12 cellular contexts compared by ENCODE assay signal in the genomic region with DNA sequence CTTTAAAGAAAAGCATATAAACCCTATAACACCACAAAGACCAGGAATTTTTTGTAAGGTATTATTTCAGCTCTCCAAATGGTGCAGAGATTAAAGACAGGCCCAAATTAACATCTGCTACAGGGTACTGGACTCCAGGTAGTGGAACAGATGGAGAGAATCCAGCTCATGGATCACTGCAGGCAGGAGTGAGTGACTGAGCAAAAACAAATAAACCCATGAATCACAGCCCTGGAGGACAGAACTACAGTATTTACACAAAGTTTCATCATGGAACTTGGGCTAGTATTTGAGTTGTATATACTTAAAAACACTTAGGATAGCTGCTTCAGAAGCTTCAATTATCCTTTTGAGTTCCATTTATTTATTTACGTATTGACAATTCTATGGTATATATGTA.
DNase-seq lines count a peak whose midpoint lies in the region; ATAC-seq and TF ChIP-seq lines count a peak whose summit lies in the region.
"Had no signal": no experiment of that assay in that cellular context is flagged by ENCODE, and none has a peak within 500 bp of the region (broad histone marks: within the 10 kb centered on the region; RNA-seq: fewer than 3 reads in every experiment).

No MANE protein-coding gene starts in this region.

- DNase-seq in G401 (ENCODE audit: low spot score) (peak; percentile 70), PC-9 (peak; percentile 3 to 70), epithelial cell of prostate (ENCODE audit: low read depth, low spot score) (peak; percentile 40), mesenchymal stem cell (peak; percentile 72)
- DNase-seq in stimulated activated CD4-positive, alpha-beta T cell treated with anti-CD3 and anti-CD28 coated beads, Interleukin-4, amount 100 ng/mL, for 4 hours: no peak
- DNase-seq in activated CD8-positive, alpha-beta memory T cell treated with anti-CD3 and anti-CD28 coated beads for 24 hours: no peak
- DNase-seq: activated CD4-positive, alpha-beta T cell treated with anti-CD3 and anti-CD28 coated beads, Interleukin-2, amount 10 ng/mL, durations not matched to agents 24 days and 14 days; activated naive CD4-positive, alpha-beta T cell; CD8-positive, alpha-beta T cell; NCI-H2029 treated with DMSO at 0.1 percent for 48 hours had no signal

- in situ Hi-C loops in G401 (cut with HindIII; ENCODE audit: low sequenced_read_pairs): no loop called here

- H3K36me3 ChIP-seq in PC-9 (ENCODE audit: low read depth) (no peaks in the 10 kb centered on the region), mesenchymal stem cell (ENCODE audit: control insufficient read depth in 1 of 2, insufficient read depth in 2 of 2, low read depth in 1 of 2, low read length in 2 of 2) (no peaks in the 10 kb centered on the region)

- WGBS in mesenchymal stem cell: no CpG with 5 or more reads among the region's 1 CpG

- CTCF ChIA-PET in PC-9 (lab: Charles Lee): no interaction called here

- H2BK12ac ChIP-seq in mesenchymal stem cell (ENCODE audit: low read length in 2 of 2): no peak overlapping the region

- no peak overlapping the region for H3K4ac ChIP-seq in mesenchymal stem cell (ENCODE audit: low read depth in 1 of 2, low read length in 2 of 2)

- no peaks in the 10 kb centered on the region for H4K20me1 ChIP-seq in PC-9 (ENCODE audit: insufficient read depth)

- H3K9me2 ChIP-seq in PC-9 (ENCODE audit: insufficient read depth): no peaks in the 10 kb centered on the region; the same call in 1 of the 2 replicates

- H4K91ac ChIP-seq in mesenchymal stem cell (ENCODE audit: low read length): no peak overlapping the region

- H3K9ac ChIP-seq in mesenchymal stem cell (ENCODE audit: low read length): no peak overlapping the region

- intact Hi-C loops in PC-9 (cut with micrococcal nuclease; ENCODE audit: unreplicated experiment): no loop called here

- no peak overlapping the region for H2BK15ac ChIP-seq in mesenchymal stem cell (ENCODE audit: low read depth, poor library complexity, severe bottlenecking)

- H2BK120ac ChIP-seq in mesenchymal stem cell (ENCODE audit: low read depth, low read length): no peak overlapping the region

- H3K4me2 ChIP-seq in PC-9: no peak overlapping the region
- H3K4me2 ChIP-seq in mesenchymal stem cell (ENCODE audit: low read length, poor library complexity, severe bottlenecking): no peak overlapping the region

- no peak for TF ChIP-seq CTCF in PC-9 (conservative IDR thresholded peaks at IDR 0.05)

- no TSS peak for BruUV-seq in PC-9 (replicated peaks; lab: Mats Ljungman, UMichigan)

- H3K18ac ChIP-seq in mesenchymal stem cell (ENCODE audit: low read depth in 1 of 2, low read length in 2 of 2): no peak overlapping the region

- H2BK5ac ChIP-seq in mesenchymal stem cell (ENCODE audit: low read depth, low read length, poor library complexity, severe bottlenecking): no peak overlapping the region

- no peaks in the 10 kb centered on the region for H3K27me3 ChIP-seq in PC-9 (ENCODE audit: insufficient read depth, low read depth)
- H3K27me3 ChIP-seq in mesenchymal stem cell (ENCODE audit: control insufficient read depth in 1 of 2, insufficient read depth in 1 of 2, low read length in 2 of 2): no peaks in the 10 kb centered on the region

- H3F3A ChIP-seq in PC-9 (ENCODE audit: insufficient read depth, low read depth): peaks cover 4% of the 10 kb centered on the region; the same call in 1 of the 2 replicates

- no peak overlapping the region for H2AK5ac ChIP-seq in mesenchymal stem cell (ENCODE audit: low read length, severe bottlenecking)

- H2AFZ ChIP-seq in PC-9: no peak overlapping the region
- H2AFZ ChIP-seq in mesenchymal stem cell (ENCODE audit: low read depth, low read length): no peak overlapping the region

- no peaks in the 10 kb centered on the region for H3K79me1 ChIP-seq in mesenchymal stem cell (replicated peaks; ENCODE audit: low read length, poor library complexity, severe bottlenecking)

- H3K4me3 ChIP-seq in PC-9: no peak overlapping the region
- H3K4me3 ChIP-seq in mesenchymal stem cell (ENCODE audit: insufficient read depth in 1 of 2, low read depth in 1 of 2, low read length in 2 of 2): no peak overlapping the region

- H3K79me2 ChIP-seq in PC-9 (ENCODE audit: low read depth): no peaks in the 10 kb centered on the region

- POLR2A ChIA-PET in PC-9 (lab: Charles Lee; ENCODE audit: unreplicated experiment): no interaction called here

- H3K27ac ChIP-seq in PC-9 (peak overlapping the region; percentile 58), epithelial cell of prostate (peak overlapping the region; percentile 80), mesenchymal stem cell (ENCODE audit: low read length, poor library complexity, severe bottlenecking) (no peak overlapping the region)

- no peak overlapping the region for H3K23ac ChIP-seq in mesenchymal stem cell (ENCODE audit: low read length in 2 of 2)

- ATAC-seq in GM21619 (IDR thresholded peaks at IDR 0.05; ENCODE audit: unreplicated experiment): no peak
- no peak for ATAC-seq in GM19395 (IDR thresholded peaks at IDR 0.05; ENCODE audit: unreplicated experiment)
- ATAC-seq: CD8-positive, alpha-beta T cell had no signal

- no peak overlapping the region for H3K14ac ChIP-seq in mesenchymal stem cell (ENCODE audit: low read length in 2 of 2)

- H3K4me1 ChIP-seq in PC-9 (replicated peaks; ENCODE audit: insufficient read depth) (peaks cover 10% of the 10 kb centered on the region; the same call in 1 of the 2 replicates), mesenchymal stem cell (ENCODE audit: control insufficient read depth, insufficient read depth, low read depth, low read length) (peaks cover 1% of the 10 kb centered on the region)

- H4K8ac ChIP-seq in mesenchymal stem cell (ENCODE audit: low read length): no peak overlapping the region

- H3K9me3 ChIP-seq in PC-9 (ENCODE audit: insufficient read depth, low read depth) (no peaks in the 10 kb centered on the region), mesenchymal stem cell (ENCODE audit: control insufficient read depth, low read length) (no peaks in the 10 kb centered on the region)

Comparison
In these comparisons a context has a peak if more than half of its experiments do, and no peak if none do; other contexts are left out.
1. DNase-seq: peak in G401 (single experiment), PC-9 (2 of 2), epithelial cell of prostate (single experiment) and mesenchymal stem cell (single experiment); none in stimulated activated CD4-positive, alpha-beta T cell treated with anti-CD3 and anti-CD28 coated beads, Interleukin-4, amount 100 ng/mL, for 4 hours (0 of 2) and activated CD8-positive, alpha-beta memory T cell treated with anti-CD3 and anti-CD28 coated beads for 24 hours (single experiment).